In genomic region chr11:95705485-95706124, GRCh38 we compare ENCODE assay signal across 8 cellular contexts.
A peak's percentile ranks its signal among the peaks of the same experiment; 100 is the strongest.
DNase-seq lines count a peak whose midpoint lies in the region; ATAC-seq and TF ChIP-seq lines count a peak whose summit lies in the region.

No MANE protein-coding gene starts in this region.

- H3K23ac ChIP-seq in IMR-90 (ENCODE audit: low read depth, low read length): no peak overlapping the region

- TF ChIP-seq POLR2A in IMR-90 (IDR thresholded peaks at IDR 0.05; ENCODE audit: low read depth, low read length) (0 out of 2 replicates have a peak, but pooled peaks have one; percentile 46), erythroblast (IDR thresholded peaks at IDR 0.05; ENCODE audit: low read length) (no peak)

- H3K9ac ChIP-seq in IMR-90 (ENCODE audit: low read depth, low read length) (no peak overlapping the region), OCI-LY1 (ENCODE audit: low read length) (no peak overlapping the region)

- H2AK9ac ChIP-seq in IMR-90 (replicated peaks; ENCODE audit: low read depth, low read length, poor library complexity): no peak overlapping the region

- H3K36me3 ChIP-seq in IMR-90 (ENCODE audit: control insufficient read depth, insufficient read depth, low read length) (no peaks in the 10 kb centered on the region), OCI-LY1 (ENCODE audit: insufficient read depth, low read length) (no peaks in the 10 kb centered on the region)

- no peaks in the 10 kb centered on the region for H3K9me3 Mint-ChIP-seq in naive B cell

- WGBS in IMR-90 (ENCODE audit: extremely low coverage in 2 of 2, insufficient read length in 1 of 2), 2 experiments: 13% methylated on average over 3 of the region's 10 CpGs; no CpG with 5 or more reads in 1 of the 2 experiments

- peaks cover 9 to 32% (median 17%) of the 10 kb centered on the region in 3 donors for H3K4me1 Mint-ChIP-seq in naive B cell

- H3K4me1 ChIP-seq in IMR-90 (ENCODE audit: control insufficient read depth, insufficient read depth, low read length) (peaks cover 6% of the 10 kb centered on the region), OCI-LY1 (ENCODE audit: insufficient read depth, low read length, severe bottlenecking) (no peaks in the 10 kb centered on the region)

- no peaks in the 10 kb centered on the region for H3K79me2 ChIP-seq in OCI-LY1 (ENCODE audit: insufficient read depth, low read length)

- H3K79me1 ChIP-seq in IMR-90 (ENCODE audit: low read depth in 1 of 2, low read length in 2 of 2): no peaks in the 10 kb centered on the region

- H4K8ac ChIP-seq in IMR-90 (ENCODE audit: low read depth in 2 of 2, low read length in 2 of 2): no peak overlapping the region

- H2BK5ac ChIP-seq in IMR-90 (ENCODE audit: low read depth, low read length, poor library complexity, severe bottlenecking): no peak overlapping the region

- H3K4me3 ChIP-seq in IMR-90 (ENCODE audit: insufficient read depth, low read depth, low read length) (no peak overlapping the region), OCI-LY1 (ENCODE audit: low read depth, low read length, poor library complexity, severe bottlenecking) (no peak overlapping the region)

- dilution Hi-C loops in IMR-90 (cut with HindIII; ENCODE audit: low sequenced_read_pairs, unreplicated experiment): no loop called here

- no peak overlapping the region for H2AFZ ChIP-seq in IMR-90 (replicated peaks; ENCODE audit: low read length, poor library complexity)
- H2AFZ ChIP-seq in OCI-LY1 (ENCODE audit: low read length): no peak overlapping the region

- H2BK20ac ChIP-seq in IMR-90 (ENCODE audit: low read depth, low read length): no peak overlapping the region

- DNase-seq in DMS 273 treated with DMSO at 0.1 percent for 48 hours (lab: John Stamatoyannopoulos, UW) (peak; percentile 73), IMR-90 (peak; percentile 81), activated T-cell treated with anti-CD3 and anti-CD28 coated beads for 1 hour (ENCODE audit: low read depth) (peak; percentile 77), erythroblast (lab: John Stamatoyannopoulos, UW) (peak; percentile 89 to 94), naive B cell (peak; percentile 79)
- peak; percentile 58 for DNase-seq in stimulated activated CD8-positive, alpha-beta memory T cell treated with anti-CD3 and anti-CD28 coated beads, Interleukin-7, amount 100 ng/mL, for 24 hours (ENCODE audit: low read depth)

- no peak overlapping the region for H3K14ac ChIP-seq in IMR-90 (replicated peaks; ENCODE audit: low read depth, low read length)

- H3K4me2 ChIP-seq in IMR-90 (ENCODE audit: low read depth, low read length) (no peak overlapping the region), OCI-LY1 (ENCODE audit: low read length) (no peak overlapping the region)

- peak; percentile 97 for TF ChIP-seq RAD21 in IMR-90 (IDR thresholded peaks at IDR 0.05; ENCODE audit: low read length)

- H3K9me2 ChIP-seq in OCI-LY1 (ENCODE audit: low read depth, low read length): no peaks in the 10 kb centered on the region

- intact Hi-C loops in IMR-90 (cut with micrococcal nuclease): loop anchor here (1.0 to 10.0 kb wide), 6 partner anchors 57 to 637 kb away; no protein-coding TSS in a partner anchor

- no peaks in the 10 kb centered on the region for H4K20me1 ChIP-seq in IMR-90 (ENCODE audit: insufficient read depth, low read length)
- H4K20me1 ChIP-seq in OCI-LY1 (ENCODE audit: insufficient read depth, low read length): no peaks in the 10 kb centered on the region

- H2BK120ac ChIP-seq in IMR-90 (ENCODE audit: low read depth, low read length): no peak overlapping the region

- POLR2A ChIA-PET in IMR-90 (lab: Charles Lee; ENCODE audit: unreplicated experiment): interaction anchor here (0.6 kb wide), 1 partner anchor 548 kb away, joined by 3 read pairs; no protein-coding TSS in a partner anchor

- no peak overlapping the region for H4K91ac ChIP-seq in IMR-90 (ENCODE audit: insufficient read depth, low read depth, low read length)

- no peak overlapping the region for H3K56ac ChIP-seq in IMR-90 (ENCODE audit: extremely low read depth, insufficient read depth, low read length)

- H3K27me3 Mint-ChIP-seq in naive B cell: no peaks in the 10 kb centered on the region

- no peak overlapping the region for H3K27ac Mint-ChIP-seq in naive B cell

- no peak overlapping the region for H4K5ac ChIP-seq in IMR-90 (ENCODE audit: low read depth, low read length)

- no peaks in the 10 kb centered on the region for H3K9me1 ChIP-seq in IMR-90 (ENCODE audit: insufficient read depth, low read length)

- H3K36me3 Mint-ChIP-seq in naive B cell: no peaks in the 10 kb centered on the region

- H3K4me3 Mint-ChIP-seq in naive B cell: no peak overlapping the region

- H2AK5ac ChIP-seq in IMR-90 (ENCODE audit: low read depth, low read length): no peak overlapping the region

- CTCF ChIA-PET in IMR-90 (lab: Yijun Ruan, JAX): interaction anchor here (0.5 to 3.1 kb wide), 32 partner anchors 8 to 558 kb away, joined by 3 to 45 read pairs (median 3); partner anchors contain the start of gene SESN3

- H2BK15ac ChIP-seq in IMR-90 (ENCODE audit: low read depth, low read length): no peak overlapping the region

- no peak overlapping the region for H3K27ac ChIP-seq in IMR-90 (ENCODE audit: insufficient read depth, low read length)
- H3K27ac ChIP-seq in OCI-LY1 (ENCODE audit: low read depth, low read length, poor library complexity, severe bottlenecking): no peak overlapping the region

- H3F3A ChIP-seq in OCI-LY1 (ENCODE audit: insufficient read depth, low read length): no peaks in the 10 kb centered on the region

- H3K27me3 ChIP-seq in IMR-90 (ENCODE audit: control insufficient read depth, insufficient read depth, low read length) (peaks cover 9% of the 10 kb centered on the region), OCI-LY1 (ENCODE audit: insufficient read depth, low read length) (no peaks in the 10 kb centered on the region)

- no TSS peak for BruUV-seq in IMR-90 (replicated peaks; lab: Mats Ljungman, UMichigan)

- ATAC-seq in GM21529 (IDR thresholded peaks at IDR 0.05; ENCODE audit: unreplicated experiment) (peak; percentile 83), IMR-90 (ENCODE audit: low read depth) (peak; percentile 90), naive B cell (ENCODE audit: low read depth in 2 of 2) (peak; percentile 95 to 97)

- in situ Hi-C loops in IMR-90 (cut with MboI; ENCODE audit: low sequenced_read_pairs): loop anchor here (5.0 kb wide), 1 partner anchor 548 kb away; no protein-coding TSS in a partner anchor

- H3K4ac ChIP-seq in IMR-90 (ENCODE audit: low read depth, low read length): no peak overlapping the region

- H3K18ac ChIP-seq in IMR-90 (ENCODE audit: low read depth, low read length): no peak overlapping the region

- H3K9me3 ChIP-seq in IMR-90 (ENCODE audit: control insufficient read depth, insufficient read depth, low read length) (no peaks in the 10 kb centered on the region), OCI-LY1 (ENCODE audit: low read length) (no peaks in the 10 kb centered on the region)

- TF ChIP-seq CTCF in IMR-90 (conservative IDR thresholded peaks at IDR 0.05; ENCODE audit: low read depth, low read length): peak; percentile 97
- peak; percentile 87 for TF ChIP-seq CTCF in OCI-LY1 (IDR thresholded peaks at IDR 0.05; ENCODE audit: low read length)

TF ChIP-seq in IMR-90, 13 proteins besides CTCF, POLR2A, EP300 and RAD21:
- no peak for TF ChIP-seq FOS (IDR thresholded peaks at IDR 0.05; ENCODE audit: low read depth, low read length)
- TF ChIP-seq SMC3 (IDR thresholded peaks at IDR 0.05; ENCODE audit: low read depth, low read length): peak; percentile 97
- TF ChIP-seq ELK1 (IDR thresholded peaks at IDR 0.05; ENCODE audit: borderline replicate concordance, low read depth, low read length): no peak
- no peak for TF ChIP-seq CHD1 (IDR thresholded peaks at IDR 0.05; ENCODE audit: low read depth, low read length)
- TF ChIP-seq BHLHE40 (IDR thresholded peaks at IDR 0.05; ENCODE audit: low read depth, low read length): no peak
- TF ChIP-seq CEBPB (IDR thresholded peaks at IDR 0.05; ENCODE audit: low read depth, low read length): no peak
- TF ChIP-seq RFX5 (IDR thresholded peaks at IDR 0.05; ENCODE audit: low read depth, low read length): no peak
- no peak for TF ChIP-seq RCOR1 (IDR thresholded peaks at IDR 0.05; ENCODE audit: insufficient replicate concordance, low read length)
- no peak for TF ChIP-seq USF2 (IDR thresholded peaks at IDR 0.05; ENCODE audit: low read depth, low read length)
